13 cellular contexts compared by ENCODE assay signal in genomic region chr18:37705016-37705415, GRCh38.
"Had no signal": no experiment of that assay in that cellular context is flagged by ENCODE, and none has a peak within 500 bp of the region (broad histone marks: within the 10 kb centered on the region; RNA-seq: fewer than 3 reads in every experiment).

No MANE protein-coding gene starts in this region.

- ATAC-seq: K562 had no signal

- DNase-seq: Kasumi-1, MM.1S, NCI-H1092 treated with DMSO at 0.1 percent for 48 hours, NCI-H1436, NCI-H187, NCI-H2029, NCI-H2081 treated with DMSO at 0.1 percent for 48 hours, NCI-H2227 treated with DMSO at 0.1 percent for 48 hours, NCI-H526, Right ventricle myocardium superior, RPMI8226, SIG-M5 had no signal
